ENCODE assay signal across 10 cellular contexts in genomic region chr12:13981296-13981962, GRCh38. TPM values are rescaled to one million over a fixed set of nuclear protein-coding genes. Genes with fewer than 3 reads are reported as not detected.
DNase-seq lines count a peak whose midpoint lies in the region; ATAC-seq and TF ChIP-seq lines count a peak whose summit lies in the region.
"Had no signal": no experiment of that assay in that cellular context is flagged by ENCODE, and none has a peak within 500 bp of the region (broad histone marks: within the 10 kb centered on the region; RNA-seq: fewer than 3 reads in every experiment).

TSS of gene GRIN2B (minus strand) at chr12:13981602. CDS start at chr12:13866208, 115,394 bp downstream.

- peak within 1 kb of the TSS; percentile 51 for H2AK5ac ChIP-seq in neuronal stem cell (ENCODE audit: low read depth, low read length)

- no peak within 1 kb of the TSS for H2BK12ac ChIP-seq in neuronal stem cell (ENCODE audit: low read length)

- H3K27me3 ChIP-seq in esophagus squamous epithelium = peaks cover 0 to 89% (median 10%) of the 10 kb centered on the region in 4 donors
- peaks cover 0 to 31% (median 4%) of the 10 kb centered on the region in 3 experiments for H3K27me3 ChIP-seq in neuronal stem cell (ENCODE audit: control insufficient read depth in 3 of 3, insufficient read depth in 3 of 3, low read depth in 1 of 3, low read length in 3 of 3)

- no peaks in the 10 kb centered on the region for H3K36me3 ChIP-seq in esophagus squamous epithelium
- H3K36me3 ChIP-seq in neuronal stem cell (replicated peaks in 1 of 2; ENCODE audit: control insufficient read depth in 2 of 2, insufficient read depth in 2 of 2, low read length in 2 of 2) = peaks cover 0 to 13% of the 10 kb centered on the region in 2 donors

- TF ChIP-seq EP300 in Ishikawa (IDR thresholded peaks at IDR 0.05; ENCODE audit: borderline replicate concordance) = no peak

- H3K4me2 ChIP-seq in neuronal stem cell (ENCODE audit: insufficient read depth, low read length, poor library complexity, severe bottlenecking) = peak within 1 kb of the TSS; percentile 98

- peak; percentile 37 for DNase-seq in Caki2 (ENCODE audit: low read depth)
- DNase-seq in esophagus squamous epithelium (lab: John Stamatoyannopoulos, UW) = no peak
- DNase-seq in neuronal stem cell (ENCODE audit: low spot score) = no peak
- DNase-seq in RKO (ENCODE audit: low spot score) = no peak
- DNase-seq in stimulated activated naive CD4-positive, alpha-beta T cell treated with Interleukin-2 at 50 U/mL for 16 hours (lab: John Stamatoyannopoulos, UW) = no peak
- DNase-seq: dermis blood vessel endothelial cell had no signal

- WGBS in esophagus squamous epithelium, 2 donors = 2 to 8% methylated on average over 15 to 19 of the region's 37 CpGs
- WGBS in neuronal stem cell (ENCODE audit: extremely low coverage in 2 of 2, insufficient read length in 2 of 2, insufficient replicate concordance in 1 of 2), 2 donors = no CpG with 5 or more reads among the region's 37 CpGs

- intact Hi-C loops in esophagus squamous epithelium (cut with DNase I) = no loop called here

- no peak within 1 kb of the TSS for H4K91ac ChIP-seq in neuronal stem cell (ENCODE audit: low read depth, low read length, poor library complexity)

- no peaks in the 10 kb centered on the region for H3K9me3 ChIP-seq in esophagus squamous epithelium
- H3K9me3 ChIP-seq in neuronal stem cell (replicated peaks in 1 of 2; ENCODE audit: control insufficient read depth in 2 of 2, insufficient read depth in 1 of 2, low read depth in 1 of 2, low read length in 2 of 2) = peaks cover 0 to 3% of the 10 kb centered on the region in 2 donors

- peak within 1 kb of the TSS; percentile 86 for H3K9ac ChIP-seq in neuronal stem cell (ENCODE audit: low read depth, low read length, poor library complexity)

- no peak within 1 kb of the TSS for H2BK5ac ChIP-seq in neuronal stem cell (ENCODE audit: low read length)

- peak within 1 kb of the TSS; percentile 88 for H2AFZ ChIP-seq in neuronal stem cell (ENCODE audit: low read length)

- TF ChIP-seq RAD21 in Ishikawa (IDR thresholded peaks at IDR 0.05; ENCODE audit: low read depth) = no peak

- no peak within 1 kb of the TSS for H3K27ac ChIP-seq in esophagus squamous epithelium
- no peak within 1 kb of the TSS for H3K27ac ChIP-seq in neuronal stem cell (replicated peaks; ENCODE audit: low read length)
- H3K27ac ChIP-seq: SK-N-MC had no signal

- no peaks in the 10 kb centered on the region for H3K79me1 ChIP-seq in neuronal stem cell (ENCODE audit: low read depth, low read length)

- peak within 1 kb of the TSS; percentile 43 for H4K8ac ChIP-seq in neuronal stem cell (ENCODE audit: low read depth, low read length)

- in situ Hi-C loops in Caki2 (cut with HindIII; ENCODE audit: low pct_unique_long_range_greater_than_20kb, low sequenced_read_pairs) = no loop called here

- H3K4me3 ChIP-seq in esophagus squamous epithelium = peak within 1 kb of the TSS in 3 of 4 donors; percentile 15 to 54 (median 36)
- H3K4me3 ChIP-seq in neuronal stem cell (ENCODE audit: low read length in 2 of 2) = peak within 1 kb of the TSS; percentile 54 to 80
- H3K4me3 ChIP-seq: SK-N-MC had no signal

- TF ChIP-seq CTCF in esophagus squamous epithelium (IDR thresholded peaks at IDR 0.05) = no peak

- no peak for TF ChIP-seq POLR2A in esophagus squamous epithelium (IDR thresholded peaks at IDR 0.05)

- peak within 1 kb of the TSS; percentile 54 for H2BK15ac ChIP-seq in neuronal stem cell (ENCODE audit: low read length)

- ATAC-seq in HG03469 (IDR thresholded peaks at IDR 0.05; ENCODE audit: unreplicated experiment) (no peak), GM21423 (IDR thresholded peaks at IDR 0.05; ENCODE audit: unreplicated experiment) (no peak)

- H3K23ac ChIP-seq in neuronal stem cell (ENCODE audit: low read depth, low read length, poor library complexity) = no peak within 1 kb of the TSS

- H3K4me1 ChIP-seq in esophagus squamous epithelium (peaks cover 6 to 23% (median 7%) of the 10 kb centered on the region in 3 donors), neuronal stem cell (ENCODE audit: control insufficient read depth in 2 of 2, insufficient read depth in 1 of 2, low read depth in 1 of 2, low read length in 2 of 2) (peaks cover 1 to 16% of the 10 kb centered on the region in 2 donors)

- peak within 1 kb of the TSS; percentile 81 for H3K18ac ChIP-seq in neuronal stem cell (ENCODE audit: low read length)

- H3K14ac ChIP-seq in neuronal stem cell (ENCODE audit: low read length) = peak within 1 kb of the TSS; percentile 57

- no peak within 1 kb of the TSS for H2BK120ac ChIP-seq in neuronal stem cell (ENCODE audit: low read depth, low read length)

- no peak within 1 kb of the TSS for H3K4ac ChIP-seq in neuronal stem cell (ENCODE audit: low read length)

TF ChIP-seq in Ishikawa, 13 proteins besides CTCF, POLR2A, EP300 and RAD21:
- TF ChIP-seq EGR1 (IDR thresholded peaks at IDR 0.05) = no peak
- peak; percentile 8; the same call in 1 of the 2 replicates for TF ChIP-seq ZBTB7A (IDR thresholded peaks at IDR 0.05; ENCODE audit: low read depth)

RNA-seq across cellular contexts. Expression of gene GRIN2B, which starts in this region (rescaled TPM):
- 0.38 and 1.5 TPM in 2 replicates for total RNA-seq in Caki2 (2014; rRNA removed; shearing (Covaris generic); ENCODE audit: low replicate concordance)
- total RNA-seq in esophagus squamous epithelium = under 1 TPM in 2 of 4 donors, not detected in 2; 0.13 to 0.19 TPM
- polyA plus RNA-seq in neuronal stem cell (2013, experiment 1 of 2) = 0.21 TPM
- 0.29 TPM for polyA plus RNA-seq in neuronal stem cell (2013, experiment 2 of 2)
- total RNA-seq: dermis blood vessel endothelial cell had no signal
